Comparison of ENCODE assay signal across 9 cellular contexts in the genomic region with DNA sequence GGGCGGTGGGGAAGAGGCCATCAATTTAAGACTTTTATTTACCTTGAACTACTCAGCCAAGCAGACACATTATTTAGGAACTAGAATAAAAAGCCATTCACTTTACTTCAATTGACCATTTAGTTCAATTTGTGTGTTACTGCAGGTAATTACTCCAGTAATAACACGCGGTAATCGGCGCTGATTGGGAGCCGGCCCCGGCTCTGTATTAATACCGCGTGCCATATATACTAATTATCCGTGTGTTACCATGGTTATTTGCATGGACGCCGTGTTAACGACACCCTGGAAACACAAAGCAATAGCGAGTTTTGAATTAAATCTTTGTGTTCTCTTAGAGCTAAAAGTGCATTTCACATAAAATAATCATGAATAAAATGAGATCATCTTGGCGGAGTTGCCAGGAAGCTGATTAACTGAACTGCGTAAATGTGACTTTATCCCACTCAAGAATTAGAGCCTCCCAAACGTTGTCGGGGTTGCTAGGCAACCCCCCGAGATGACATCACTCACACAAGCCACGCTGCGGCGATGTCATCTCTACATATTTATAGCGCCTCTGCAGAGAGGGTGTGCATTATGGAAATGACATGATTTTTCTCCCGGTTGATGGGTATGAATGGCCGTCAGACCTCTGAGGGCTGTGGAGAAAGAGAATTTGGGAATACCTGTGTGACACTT. TPM values are rescaled to one million over a fixed set of nuclear protein-coding genes. Genes with fewer than 3 reads are reported as not detected.
DNase-seq lines count a peak whose midpoint lies in the region; ATAC-seq and TF ChIP-seq lines count a peak whose summit lies in the region.
"Had no signal": no experiment of that assay in that cellular context is flagged by ENCODE, and none has a peak within 500 bp of the region (broad histone marks: within the 10 kb centered on the region; RNA-seq: fewer than 3 reads in every experiment).

No MANE protein-coding gene starts in this region.

- H3K4me1 ChIP-seq in lower lobe of right lung, result no peaks in the 10 kb centered on the region

- H3K36me3 Mint-ChIP-seq in brain, result no peaks in the 10 kb centered on the region

- H3K4me3 Mint-ChIP-seq in brain, result peak overlapping the region in 4 of 5 experiments; percentile 45 to 79 (median 67)
- H3K4me3 Mint-ChIP-seq: activated naive CD4-positive, alpha-beta T cell treated with anti-CD3 and anti-CD28 coated beads, Interleukin-2, amount 50 U/mL, for 24 hours had no signal

- H3K9me3 ChIP-seq in lower lobe of right lung, result peaks cover 7% of the 10 kb centered on the region

- H3K27me3 Mint-ChIP-seq in brain, result peaks cover 13% of the 10 kb centered on the region
- H3K27me3 Mint-ChIP-seq: activated naive CD4-positive, alpha-beta T cell treated with anti-CD3 and anti-CD28 coated beads, Interleukin-2, amount 50 U/mL, for 24 hours had no signal

- H3K4me3 ChIP-seq in lower lobe of right lung, result no peak overlapping the region

- DNase-seq in A172 (ENCODE audit: low spot score) (peak; percentile 37), NCI-H1105 treated with DMSO at 0.1 percent for 48 hours (lab: John Stamatoyannopoulos, UW) (peak; percentile 93), lower lobe of right lung (peak; percentile 16), NCI-H226 (no peak), iPS-NIHi7 (ENCODE audit: extremely low spot score) (no peak)
- DNase-seq in stimulated activated CD4-positive, alpha-beta T cell treated with anti-CD3 and anti-CD28 coated beads, Interleukin-4, amount 100 ng/mL, for 4 hours, result no peak

- TF ChIP-seq CTCF in brain (conservative IDR thresholded peaks at IDR 0.05) (no peak), lower lobe of right lung (IDR thresholded peaks at IDR 0.05) (no peak)

- no peaks in the 10 kb centered on the region for H3K27me3 ChIP-seq in lower lobe of right lung (ENCODE audit: low read depth)

- peaks cover 30 to 44% (median 35%) of the 10 kb centered on the region in 5 experiments for H3K9me3 Mint-ChIP-seq in brain

- intact Hi-C loops in lower lobe of right lung (cut with DNase I), result no loop called here

- ATAC-seq in lower lobe of right lung (no peak), HG03039 (IDR thresholded peaks at IDR 0.05; ENCODE audit: unreplicated experiment) (no peak)

- H3K27ac Mint-ChIP-seq in brain, result peak overlapping the region; percentile 68 to 99 (median 98)
- H3K27ac Mint-ChIP-seq: activated naive CD4-positive, alpha-beta T cell treated with anti-CD3 and anti-CD28 coated beads, Interleukin-2, amount 50 U/mL, for 24 hours had no signal

- peaks cover 50% of the 10 kb centered on the region for H3K4me1 Mint-ChIP-seq in brain
- H3K4me1 Mint-ChIP-seq: activated naive CD4-positive, alpha-beta T cell treated with anti-CD3 and anti-CD28 coated beads, Interleukin-2, amount 50 U/mL, for 24 hours had no signal

- H3K36me3 ChIP-seq in lower lobe of right lung, result no peaks in the 10 kb centered on the region

- no peak overlapping the region for H3K27ac ChIP-seq in lower lobe of right lung

RNA-seq across cellular contexts. Expression of a gene that starts 41.4 kb away (rescaled TPM):
- total RNA-seq in A172 (2014; rRNA removed; shearing (Covaris generic)), result not detected in 2 replicates
- not detected for polyA plus RNA-seq in brain (ENCODE audit: insufficient read depth, low read depth, low replicate concordance)
- total RNA-seq in lower lobe of right lung, result 248 TPM

Comparison
In these comparisons a context has a peak if more than half of its experiments do, and no peak if none do; other contexts are left out.
1. DNase-seq: peak in A172 (single experiment), NCI-H1105 treated with DMSO at 0.1 percent for 48 hours (single experiment) and lower lobe of right lung (single experiment); none in stimulated activated CD4-positive, alpha-beta T cell treated with anti-CD3 and anti-CD28 coated beads, Interleukin-4, amount 100 ng/mL, for 4 hours (0 of 2), NCI-H226 (single experiment) and iPS-NIHi7 (single experiment).
2. RNA of a gene that starts 41.4 kb away (total RNA-seq): 248 TPM in lower lobe of right lung (single experiment); not detected in A172; every median in the first group is over 100 times any median in the second.